ENCODE assay signal across 17 cellular contexts in genomic region chr2:98058191-98058975, GRCh38. TPM values are rescaled to one million over a fixed set of nuclear protein-coding genes. Genes with fewer than 3 reads are reported as not detected.
DNase-seq lines count a peak whose midpoint lies in the region; ATAC-seq and TF ChIP-seq lines count a peak whose summit lies in the region.
"Had no signal": no experiment of that assay in that cellular context is flagged by ENCODE, and none has a peak within 500 bp of the region (broad histone marks: within the 10 kb centered on the region; RNA-seq: fewer than 3 reads in every experiment).

No MANE protein-coding gene starts in this region.

- no peak overlapping the region for H3K9ac ChIP-seq in H9 (ENCODE audit: extremely low read depth, insufficient read length, low read length)

- H2BK5ac ChIP-seq in H9 (ENCODE audit: insufficient read length, low read length) = no peak overlapping the region

- H2AK5ac ChIP-seq in H9 (ENCODE audit: insufficient read length, low read length) = no peak overlapping the region

- H3K27me3 ChIP-seq in H9 (ENCODE audit: insufficient read depth, low read length) (no peaks in the 10 kb centered on the region), PC-9 (ENCODE audit: insufficient read depth, low read depth) (no peaks in the 10 kb centered on the region; the same call in 1 of the 2 replicates)
- H3K27me3 ChIP-seq: BE2C had no signal

- H3K4ac ChIP-seq in H9 (ENCODE audit: low read depth, low read length) = no peak overlapping the region

- H3K79me2 ChIP-seq in H9 (ENCODE audit: insufficient read depth, low read length) (no peaks in the 10 kb centered on the region), PC-9 (ENCODE audit: low read depth) (no peaks in the 10 kb centered on the region)

- H4K91ac ChIP-seq in H9 (ENCODE audit: insufficient read length, low read depth, low read length) = no peak overlapping the region

- WGBS in H9 (ENCODE audit: extremely low coverage, insufficient read length, low lambda C conversion rate) = no CpG with 5 or more reads among the region's 14 CpGs

- no TSS peak for BruUV-seq in PC-9 (replicated peaks; lab: Mats Ljungman, UMichigan)

- intact Hi-C loops in PC-9 (cut with micrococcal nuclease; ENCODE audit: unreplicated experiment) = no loop called here
- intact Hi-C loops in activated T-helper 1 cell treated with anti-CD3 and anti-CD28 coated beads, Interleukin-12 subunit alpha, Interleukin-12 subunit beta, Interleukin-2, Interleukin-4 antibody, amounts not matched to agents 30 ng/mL and 10 ng/mL and 1 ng/mL, durations not matched to agents 14 hours and 24 hours and 36 hours (cut with micrococcal nuclease) = no loop called here
- intact Hi-C loops in left cardiac atrium (cut with DNase I) = no loop called here

- H3F3A ChIP-seq in PC-9 (ENCODE audit: insufficient read depth, low read depth) = no peaks in the 10 kb centered on the region

- H3K9me3 ChIP-seq in H9 (ENCODE audit: control insufficient read depth, low read depth, low read length) (no peaks in the 10 kb centered on the region), PC-9 (ENCODE audit: insufficient read depth, low read depth) (no peaks in the 10 kb centered on the region)
- H3K9me3 ChIP-seq: BE2C had no signal

- H3K23ac ChIP-seq in H9 (ENCODE audit: insufficient read length, low read depth, low read length) = no peak overlapping the region

- no peak overlapping the region for H3K56ac ChIP-seq in H9 (ENCODE audit: insufficient read length, low read depth, low read length)

- no peaks in the 10 kb centered on the region; a peak in 1 of 7 replicates for H3K36me3 Mint-ChIP-seq in H9 (ENCODE audit: insufficient read depth in 1 of 3, low read depth in 3 of 3)
- no peaks in the 10 kb centered on the region for H3K36me3 Mint-ChIP-seq in activated naive CD4-positive, alpha-beta T cell treated with anti-CD3 and anti-CD28 coated beads, Interleukin-2, amount 10 ng/mL, durations not matched to agents 7 days and 5 days
- no peaks in the 10 kb centered on the region for H3K36me3 Mint-ChIP-seq in activated T-helper 1 cell treated with anti-CD3 and anti-CD28 coated beads, Interleukin-12 subunit alpha, Interleukin-12 subunit beta, Interleukin-2, Interleukin-4 antibody, amounts not matched to agents 30 ng/mL and 10 ng/mL and 1 ng/mL, durations not matched to agents 14 hours and 24 hours and 36 hours (ENCODE audit: low read depth)
- H3K36me3 Mint-ChIP-seq: CD4-positive, alpha-beta memory T cell had no signal

- H3K4me1 ChIP-seq in H9 (ENCODE audit: insufficient read depth, low read length) = no peaks in the 10 kb centered on the region
- H3K4me1 ChIP-seq in PC-9 (replicated peaks; ENCODE audit: insufficient read depth) = no peaks in the 10 kb centered on the region
- H3K4me1 ChIP-seq: BE2C had no signal

- H4K20me1 ChIP-seq in H9 (ENCODE audit: control insufficient read depth, insufficient read depth, insufficient read length) = no peaks in the 10 kb centered on the region
- no peaks in the 10 kb centered on the region for H4K20me1 ChIP-seq in PC-9 (ENCODE audit: insufficient read depth)

- H3K27ac Mint-ChIP-seq in H9 = no peak overlapping the region
- H3K27ac Mint-ChIP-seq in activated naive CD4-positive, alpha-beta T cell treated with anti-CD3 and anti-CD28 coated beads, Interleukin-2, amount 10 ng/mL, durations not matched to agents 7 days and 5 days = no peak overlapping the region
- H3K27ac Mint-ChIP-seq in activated T-helper 1 cell treated with anti-CD3 and anti-CD28 coated beads, Interleukin-12 subunit alpha, Interleukin-12 subunit beta, Interleukin-2, Interleukin-4 antibody, amounts not matched to agents 30 ng/mL and 10 ng/mL and 1 ng/mL, durations not matched to agents 14 hours and 24 hours and 36 hours = no peak overlapping the region
- H3K27ac Mint-ChIP-seq: CD4-positive, alpha-beta memory T cell; HFFc6 had no signal

- no peak overlapping the region for H3K14ac ChIP-seq in H9 (ENCODE audit: insufficient read depth, low read length)

- TF ChIP-seq CTCF in H9 (conservative IDR thresholded peaks at IDR 0.05) = no peak
- no peak for TF ChIP-seq CTCF in PC-9 (conservative IDR thresholded peaks at IDR 0.05)

- no peaks in the 10 kb centered on the region for H3K23me2 ChIP-seq in H9 (ENCODE audit: insufficient read length, low read depth, low read length, poor library complexity, severe bottlenecking)

- H2BK15ac ChIP-seq in H9 (ENCODE audit: low read depth, low read length) = no peak overlapping the region

- ATAC-seq in GM18519 (IDR thresholded peaks at IDR 0.05; ENCODE audit: low FRiP score, unreplicated experiment) (no peak), left cardiac atrium (no peak)

- POLR2A ChIA-PET in PC-9 (lab: Charles Lee; ENCODE audit: unreplicated experiment) = no interaction called here

- H3T11ph ChIP-seq in H9 (ENCODE audit: low read length) = no peak overlapping the region

- H3K4me1 Mint-ChIP-seq in H9 = peaks cover 4 to 5% of the 10 kb centered on the region in 2 experiments
- H3K4me1 Mint-ChIP-seq in activated naive CD4-positive, alpha-beta T cell treated with anti-CD3 and anti-CD28 coated beads, Interleukin-2, amount 10 ng/mL, durations not matched to agents 7 days and 5 days = no peaks in the 10 kb centered on the region
- no peaks in the 10 kb centered on the region for H3K4me1 Mint-ChIP-seq in activated T-helper 1 cell treated with anti-CD3 and anti-CD28 coated beads, Interleukin-12 subunit alpha, Interleukin-12 subunit beta, Interleukin-2, Interleukin-4 antibody, amounts not matched to agents 30 ng/mL and 10 ng/mL and 1 ng/mL, durations not matched to agents 14 hours and 24 hours and 36 hours (ENCODE audit: low read depth)
- H3K4me1 Mint-ChIP-seq: CD4-positive, alpha-beta memory T cell had no signal

- peak overlapping the region; percentile 36 for H2BK120ac ChIP-seq in H9 (ENCODE audit: low read depth, low read length, poor library complexity, severe bottlenecking)

- CTCF ChIA-PET in PC-9 (lab: Charles Lee) = no interaction called here
- CTCF ChIA-PET in activated naive CD4-positive, alpha-beta T cell treated with anti-CD3 and anti-CD28 coated beads, Interleukin-2, amount 10 ng/mL, durations not matched to agents 7 days and 5 days (lab: Charles Lee) = no interaction called here

- no peak overlapping the region for H2BK20ac ChIP-seq in H9 (ENCODE audit: low read depth, low read length, poor library complexity, severe bottlenecking)

- no peak overlapping the region for H2AFZ ChIP-seq in H9 (ENCODE audit: low read length)
- peak overlapping the region; percentile 13; the same call in 1 of the 2 replicates for H2AFZ ChIP-seq in PC-9

- H4K8ac ChIP-seq in H9 (replicated peaks; ENCODE audit: insufficient read length, low read depth, low read length) = no peak overlapping the region

- no peak overlapping the region for H3K18ac ChIP-seq in H9 (ENCODE audit: insufficient read length, low read depth, low read length)

- H3K4me3 Mint-ChIP-seq in H9 = no peak overlapping the region
- no peak overlapping the region for H3K4me3 Mint-ChIP-seq in activated naive CD4-positive, alpha-beta T cell treated with anti-CD3 and anti-CD28 coated beads, Interleukin-2, amount 10 ng/mL, durations not matched to agents 7 days and 5 days
- no peak overlapping the region for H3K4me3 Mint-ChIP-seq in activated T-helper 1 cell treated with anti-CD3 and anti-CD28 coated beads, Interleukin-12 subunit alpha, Interleukin-12 subunit beta, Interleukin-2, Interleukin-4 antibody, amounts not matched to agents 30 ng/mL and 10 ng/mL and 1 ng/mL, durations not matched to agents 14 hours and 24 hours and 36 hours
- H3K4me3 Mint-ChIP-seq: CD4-positive, alpha-beta memory T cell; HFFc6 had no signal

- peaks cover 8% of the 10 kb centered on the region for H3K27me3 Mint-ChIP-seq in H9 (ENCODE audit: low read depth)
- H3K27me3 Mint-ChIP-seq in activated naive CD4-positive, alpha-beta T cell treated with anti-CD3 and anti-CD28 coated beads, Interleukin-2, amount 10 ng/mL, durations not matched to agents 7 days and 5 days = peaks cover 8% of the 10 kb centered on the region
- peaks cover 9% of the 10 kb centered on the region for H3K27me3 Mint-ChIP-seq in activated T-helper 1 cell treated with anti-CD3 and anti-CD28 coated beads, Interleukin-12 subunit alpha, Interleukin-12 subunit beta, Interleukin-2, Interleukin-4 antibody, amounts not matched to agents 30 ng/mL and 10 ng/mL and 1 ng/mL, durations not matched to agents 14 hours and 24 hours and 36 hours (ENCODE audit: insufficient read depth)

- no peaks in the 10 kb centered on the region for H3K9me2 ChIP-seq in PC-9 (ENCODE audit: insufficient read depth)

- no peak overlapping the region for H4K5ac ChIP-seq in H9 (ENCODE audit: insufficient read length, low read depth, low read length)

- H3K4me3 ChIP-seq in PC-9 = no peak overlapping the region

- no peaks in the 10 kb centered on the region for H3K36me3 ChIP-seq in PC-9 (ENCODE audit: low read depth)
- H3K36me3 ChIP-seq: BE2C had no signal

- H2BK12ac ChIP-seq in H9 (ENCODE audit: insufficient read length, low read depth, low read length) = no peak overlapping the region

- H3K79me1 ChIP-seq in H9 (ENCODE audit: insufficient read depth, low read depth, low read length, poor library complexity, severe bottlenecking) = no peaks in the 10 kb centered on the region

- H3K4me2 ChIP-seq in H9 (ENCODE audit: insufficient read depth, insufficient read length, low read length) (no peak overlapping the region), PC-9 (no peak overlapping the region)

- DNase-seq in H9 (no peak), PC-9 (peak in 1 of 2 experiments; percentile 26), middle frontal gyrus (ENCODE audit: extremely low spot score, low spot score) (peak; percentile 57), left cardiac atrium (no peak)
- DNase-seq in activated naive CD4-positive, alpha-beta T cell treated with anti-CD3 and anti-CD28 coated beads, Interleukin-2, amount 10 ng/mL, durations not matched to agents 7 days and 5 days = no peak
- DNase-seq in activated T-helper 1 cell treated with anti-CD3 and anti-CD28 coated beads, Interleukin-12 subunit alpha, Interleukin-12 subunit beta, Interleukin-2, Interleukin-4 antibody, amounts not matched to agents 30 ng/mL and 10 ng/mL and 1 ng/mL, durations not matched to agents 14 hours and 24 hours and 36 hours (ENCODE audit: low spot score) = no peak
- DNase-seq: BE2C; CD4-positive, alpha-beta memory T cell; DMS153; DMS79 treated with DMSO at 0.1 percent for 48 hours; EL; GDM1; HCEC 1CT; HFFc6 had no signal

- H3K27ac ChIP-seq in H9 (ENCODE audit: insufficient read length, low read depth, low read length) (no peak overlapping the region), PC-9 (no peak overlapping the region)
- H3K27ac ChIP-seq: C4-2B had no signal

- H3K9me3 Mint-ChIP-seq in H9 = no peaks in the 10 kb centered on the region
- peaks cover 1% of the 10 kb centered on the region for H3K9me3 Mint-ChIP-seq in activated naive CD4-positive, alpha-beta T cell treated with anti-CD3 and anti-CD28 coated beads, Interleukin-2, amount 10 ng/mL, durations not matched to agents 7 days and 5 days
- no peaks in the 10 kb centered on the region for H3K9me3 Mint-ChIP-seq in activated T-helper 1 cell treated with anti-CD3 and anti-CD28 coated beads, Interleukin-12 subunit alpha, Interleukin-12 subunit beta, Interleukin-2, Interleukin-4 antibody, amounts not matched to agents 30 ng/mL and 10 ng/mL and 1 ng/mL, durations not matched to agents 14 hours and 24 hours and 36 hours

RNA-seq across cellular contexts. Expression of gene VWA3B, which starts 28.6 kb away (rescaled TPM):
- total RNA-seq in H9 (2021) (not detected in 2 replicates), PC-9 (2021) (not detected in 2 replicates), left cardiac atrium (under 1 TPM in 1 of 2 donors, not detected in 1; 0.50 TPM)
- not detected in 2 replicates for total RNA-seq in activated T-helper 1 cell treated with anti-CD3 and anti-CD28 coated beads, Interleukin-12 subunit alpha, Interleukin-12 subunit beta, Interleukin-2, Interleukin-4 antibody, amounts not matched to agents 30 ng/mL and 10 ng/mL and 1 ng/mL, durations not matched to agents 14 hours and 24 hours and 36 hours
- total RNA-seq: CD4-positive, alpha-beta memory T cell; H1; HFFc6 had no signal
